8 cellular contexts compared by ENCODE assay signal in genomic region chr18:32019944-32020625, GRCh38. TPM values are rescaled to one million over a fixed set of nuclear protein-coding genes. Genes with fewer than 3 reads are reported as not detected.
DNase-seq lines count a peak whose midpoint lies in the region; TF ChIP-seq lines count a peak whose summit lies in the region.
"Not testable (repeated sequence)": the region's sequence is repeated elsewhere in the genome, so short reads cannot be mapped to it uniquely, and the experiment has no call there.

No MANE protein-coding gene starts in this region.

- H3K23ac ChIP-seq in H9 (ENCODE audit: insufficient read length, low read depth, low read length), result not testable (repeated sequence)

- H2BK120ac ChIP-seq in H9 (ENCODE audit: low read depth, low read length, poor library complexity, severe bottlenecking), result not testable (repeated sequence)

- no CpG with 5 or more reads among the region's 14 CpGs for WGBS in H9 (ENCODE audit: extremely low coverage, insufficient read length, low lambda C conversion rate)
- 82% methylated on average over 11 of the region's 14 CpGs for WGBS in mammary epithelial cell (ENCODE audit: low coverage, missing lambda C conversion rate)

- H3K36me3 ChIP-seq in mammary epithelial cell (ENCODE audit: insufficient read depth, low read length); neuron (ENCODE audit: insufficient read depth, low read length); vagina: not testable (repeated sequence)

- not testable (repeated sequence) for H3K27ac ChIP-seq in H9 (ENCODE audit: insufficient read length, low read depth, low read length); mammary epithelial cell (ENCODE audit: insufficient read depth, low read depth, low read length); vagina

- not testable (repeated sequence) for BruUV-seq in mammary epithelial cell (replicated peaks; lab: Mats Ljungman, UMichigan)

- in situ Hi-C loops in mammary epithelial cell (cut with MboI; ENCODE audit: low sequenced_read_pairs in 2 of 2), result not testable (repeated sequence)

- intact Hi-C loops in mammary epithelial cell (cut with micrococcal nuclease), result loop anchor here (2.0 to 5.0 kb wide), 2 partner anchors 52 to 131 kb away; no protein-coding TSS in a partner anchor
- intact Hi-C loops in vagina (cut with DNase I), result not testable (repeated sequence)

- not testable (repeated sequence) for H3K79me2 ChIP-seq in H9 (ENCODE audit: insufficient read depth, low read length); mammary epithelial cell (ENCODE audit: insufficient read depth, low read length)

- DNase-seq in H9, result peak; percentile 28
- peak; percentile 63 for DNase-seq in activated T-cell treated with anti-CD3 and anti-CD28 coated beads, Interleukin-2, amount 50 U/mL, for 24 hours
- DNase-seq in mammary epithelial cell; vagina (ENCODE audit: extremely low spot score in 2 of 2): not testable (repeated sequence)
- DNase-seq in stimulated activated CD4-positive, alpha-beta T cell treated with anti-CD3 and anti-CD28 coated beads, TNF-alpha, amount 100 ng/mL, for 4 hours (ENCODE audit: low read depth in 3 of 3), result peak in 2 of 3 experiments; percentile 8 to 24

- not testable (repeated sequence) for H3K9me3 Mint-ChIP-seq in H9; T-helper 1 cell treated with Interleukin-12 subunit alpha and Interleukin-12 subunit beta and Interleukin-4 antibody, amounts not matched to agents 30 μg/mL and 1 μg/mL, for 36 hours; activated T-cell treated with anti-CD3 and anti-CD28 coated beads, Interleukin-2, amount 50 U/mL, for 24 hours

- H3K4me1 Mint-ChIP-seq in H9, result peaks cover 26 to 31% of the 10 kb centered on the region in 2 experiments
- H3K4me1 Mint-ChIP-seq in T-helper 1 cell treated with Interleukin-12 subunit alpha and Interleukin-12 subunit beta and Interleukin-4 antibody, amounts not matched to agents 30 μg/mL and 1 μg/mL, for 36 hours (ENCODE audit: low read depth), result peaks cover 40% of the 10 kb centered on the region
- peaks cover 56% of the 10 kb centered on the region for H3K4me1 Mint-ChIP-seq in activated T-cell treated with anti-CD3 and anti-CD28 coated beads, Interleukin-2, amount 50 U/mL, for 24 hours (ENCODE audit: low read depth)

- not testable (repeated sequence) for H4K5ac ChIP-seq in H9 (ENCODE audit: insufficient read length, low read depth, low read length)

- H3K4me1 ChIP-seq in H9 (ENCODE audit: insufficient read depth, low read length); vagina: not testable (repeated sequence)
- peaks cover 12% of the 10 kb centered on the region for H3K4me1 ChIP-seq in mammary epithelial cell (ENCODE audit: insufficient read depth, low read length)
- peaks cover 14% of the 10 kb centered on the region for H3K4me1 ChIP-seq in neuron (ENCODE audit: insufficient read depth, low read length)

- H2AK5ac ChIP-seq in H9 (ENCODE audit: insufficient read length, low read length), result not testable (repeated sequence)

- peaks cover 16% of the 10 kb centered on the region for H3K27me3 Mint-ChIP-seq in H9 (ENCODE audit: low read depth)
- not testable (repeated sequence) for H3K27me3 Mint-ChIP-seq in T-helper 1 cell treated with Interleukin-12 subunit alpha and Interleukin-12 subunit beta and Interleukin-4 antibody, amounts not matched to agents 30 μg/mL and 1 μg/mL, for 36 hours (ENCODE audit: low read depth); activated T-cell treated with anti-CD3 and anti-CD28 coated beads, Interleukin-2, amount 50 U/mL, for 24 hours

- H3K56ac ChIP-seq in H9 (ENCODE audit: insufficient read length, low read depth, low read length), result not testable (repeated sequence)

- not testable (repeated sequence) for H3K79me1 ChIP-seq in H9 (ENCODE audit: insufficient read depth, low read depth, low read length, poor library complexity, severe bottlenecking)

- not testable (repeated sequence) for H3K27ac Mint-ChIP-seq in H9
- peak overlapping the region; percentile 99 for H3K27ac Mint-ChIP-seq in T-helper 1 cell treated with Interleukin-12 subunit alpha and Interleukin-12 subunit beta and Interleukin-4 antibody, amounts not matched to agents 30 μg/mL and 1 μg/mL, for 36 hours
- H3K27ac Mint-ChIP-seq in activated T-cell treated with anti-CD3 and anti-CD28 coated beads, Interleukin-2, amount 50 U/mL, for 24 hours, result peak overlapping the region; percentile 95

- TF ChIP-seq CTCF in H9 (conservative IDR thresholded peaks at IDR 0.05); mammary epithelial cell (conservative IDR thresholded peaks at IDR 0.05 in 1 of 2, IDR thresholded peaks at IDR 0.05 in 1 of 2; ENCODE audit: extremely low read depth in 1 of 2, insufficient read depth in 1 of 2, low read depth in 1 of 2, low read length in 2 of 2); vagina (IDR thresholded peaks at IDR 0.05): not testable (repeated sequence)

- H3K23me2 ChIP-seq in H9 (ENCODE audit: insufficient read length, low read depth, low read length, poor library complexity, severe bottlenecking), result peaks cover 15% of the 10 kb centered on the region

- H3K4me2 ChIP-seq in H9 (ENCODE audit: insufficient read depth, insufficient read length, low read length) (peak overlapping the region; percentile 74), mammary epithelial cell (ENCODE audit: insufficient read depth, low read depth, low read length) (peak overlapping the region; percentile 95)

- CTCF ChIA-PET in mammary epithelial cell (lab: Charles Lee; ENCODE audit: low non-redundant PET), result interaction anchor here (1.5 kb wide), 1 partner anchor 52 kb away, joined by 7 read pairs; no protein-coding TSS in a partner anchor

- H4K91ac ChIP-seq in H9 (ENCODE audit: insufficient read length, low read depth, low read length), result not testable (repeated sequence)

- not testable (repeated sequence) for H3K9me3 ChIP-seq in H9 (ENCODE audit: control insufficient read depth, low read depth, low read length); mammary epithelial cell (replicated peaks; ENCODE audit: insufficient read depth, low read length); neuron (ENCODE audit: low read length); vagina

- not testable (repeated sequence) for H3K27me3 ChIP-seq in H9 (ENCODE audit: insufficient read depth, low read length); mammary epithelial cell (ENCODE audit: insufficient read depth, low read length); neuron (ENCODE audit: insufficient read depth, low read length); vagina

- not testable (repeated sequence) for H2BK20ac ChIP-seq in H9 (ENCODE audit: low read depth, low read length, poor library complexity, severe bottlenecking)

- not testable (repeated sequence) for H2BK12ac ChIP-seq in H9 (ENCODE audit: insufficient read length, low read depth, low read length)

- not testable (repeated sequence) for H3T11ph ChIP-seq in H9 (ENCODE audit: low read length)

- not testable (repeated sequence) for H3K36me3 Mint-ChIP-seq in H9 (ENCODE audit: insufficient read depth in 1 of 3, low read depth in 3 of 3)
- H3K36me3 Mint-ChIP-seq in T-helper 1 cell treated with Interleukin-12 subunit alpha and Interleukin-12 subunit beta and Interleukin-4 antibody, amounts not matched to agents 30 μg/mL and 1 μg/mL, for 36 hours (ENCODE audit: low read depth), result peaks cover 30% of the 10 kb centered on the region
- peaks cover 41% of the 10 kb centered on the region for H3K36me3 Mint-ChIP-seq in activated T-cell treated with anti-CD3 and anti-CD28 coated beads, Interleukin-2, amount 50 U/mL, for 24 hours (ENCODE audit: low read depth)

- not testable (repeated sequence) for H3K18ac ChIP-seq in H9 (ENCODE audit: insufficient read length, low read depth, low read length)

- not testable (repeated sequence) for H3K14ac ChIP-seq in H9 (ENCODE audit: insufficient read depth, low read length)

- H4K8ac ChIP-seq in H9 (replicated peaks; ENCODE audit: insufficient read length, low read depth, low read length), result not testable (repeated sequence)

- not testable (repeated sequence) for H2BK5ac ChIP-seq in H9 (ENCODE audit: insufficient read length, low read length)

- not testable (repeated sequence) for H2BK15ac ChIP-seq in H9 (ENCODE audit: low read depth, low read length)

- dilution Hi-C loops in mammary epithelial cell (cut with HindIII; ENCODE audit: low sequenced_read_pairs), result not testable (repeated sequence)

- H3K9ac ChIP-seq in H9 (ENCODE audit: extremely low read depth, insufficient read length, low read length); mammary epithelial cell (ENCODE audit: insufficient read depth, low read length): not testable (repeated sequence)

- H2AFZ ChIP-seq in H9 (ENCODE audit: low read length), result not testable (repeated sequence)
- H2AFZ ChIP-seq in mammary epithelial cell (ENCODE audit: low read depth, low read length) (peak overlapping the region; percentile 99), neuron (ENCODE audit: low read depth, low read length) (peak overlapping the region; percentile 78)

- TF ChIP-seq POLR2A in vagina (IDR thresholded peaks at IDR 0.05), result not testable (repeated sequence)

- peak overlapping the region; percentile 90 to 94 for H3K4me3 Mint-ChIP-seq in H9
- H3K4me3 Mint-ChIP-seq in T-helper 1 cell treated with Interleukin-12 subunit alpha and Interleukin-12 subunit beta and Interleukin-4 antibody, amounts not matched to agents 30 μg/mL and 1 μg/mL, for 36 hours, result peak overlapping the region; percentile 99
- peak overlapping the region; percentile 96 for H3K4me3 Mint-ChIP-seq in activated T-cell treated with anti-CD3 and anti-CD28 coated beads, Interleukin-2, amount 50 U/mL, for 24 hours

- H3K4ac ChIP-seq in H9 (ENCODE audit: low read depth, low read length), result not testable (repeated sequence)

- not testable (repeated sequence) for H4K20me1 ChIP-seq in H9 (ENCODE audit: control insufficient read depth, insufficient read depth, insufficient read length); mammary epithelial cell (ENCODE audit: insufficient read depth, low read length)

- H3K4me3 ChIP-seq in mammary epithelial cell (replicated peaks in 1 of 3; ENCODE audit: insufficient read depth in 1 of 3, low read depth in 2 of 3, low read length in 3 of 3) (peak overlapping the region in 2 of 3 experiments; percentile 60 to 69), iPS-11a (ENCODE audit: low read depth, low read length) (peak overlapping the region; percentile 52), vagina (peak overlapping the region; percentile 67 to 72)
- H3K4me3 ChIP-seq in neuron (ENCODE audit: low read length), result not testable (repeated sequence)

RNA-seq across cellular contexts. Expression of gene RNF125, which starts 1.5 kb away (rescaled TPM):
- total RNA-seq in H9 (2021) (8.3 and 9.4 TPM in 2 replicates), mammary epithelial cell (1 to 10 TPM; 2.3 to 5.6 TPM), vagina (3.7 TPM)
- polyA plus RNA-seq in mammary epithelial cell, result 2.4 TPM
- 2.1 TPM for polyA minus RNA-seq in mammary epithelial cell
